8 cellular contexts compared by ENCODE assay signal in genomic region chr3:99499235-99499798, GRCh38.
DNase-seq lines count a peak whose midpoint lies in the region; ATAC-seq, FAIRE-seq and TF ChIP-seq lines count a peak whose summit lies in the region.
"Had no signal": no experiment of that assay in that cellular context is flagged by ENCODE, and none has a peak within 500 bp of the region (broad histone marks: within the 10 kb centered on the region; RNA-seq: fewer than 3 reads in every experiment).

No MANE protein-coding gene starts in this region.

- peak; percentile 16 for DNase-seq in GM10266 (ENCODE audit: extremely low spot score)
- no peak for DNase-seq in H54 (ENCODE audit: insufficient read length, low spot score)
- peak; percentile 48 for DNase-seq in NB4 (ENCODE audit: low read depth)
- peak; percentile 31 for DNase-seq in dedifferentiated amniotic fluid mesenchymal stem cell (ENCODE audit: extremely low spot score)
- DNase-seq in mesendoderm: peak; percentile 44
- no peak for DNase-seq in islet precursor cell

- no peaks in the 10 kb centered on the region for H3K79me2 ChIP-seq in mesendoderm (ENCODE audit: control insufficient read depth, insufficient read depth, low read length)

- no peaks in the 10 kb centered on the region for H3K4me1 ChIP-seq in mesendoderm (ENCODE audit: control insufficient read depth, low read depth, low read length)

- no peaks in the 10 kb centered on the region for H3K27me3 ChIP-seq in mesendoderm (ENCODE audit: insufficient read depth, low read length, poor library complexity)

- H3K79me1 ChIP-seq in mesendoderm (ENCODE audit: low read length): no peaks in the 10 kb centered on the region

- no peak overlapping the region for H2BK120ac ChIP-seq in mesendoderm (ENCODE audit: low read depth, low read length)

- peak; percentile 68 for TF ChIP-seq CTCF in GM10266 (IDR thresholded peaks at IDR 0.05; ENCODE audit: control insufficient read depth, insufficient read depth, low read depth, missing control alignments)
- TF ChIP-seq CTCF in NB4 (IDR thresholded peaks at IDR 0.05; ENCODE audit: low read depth, low read length): peak; percentile 74

- no peak for ATAC-seq in GM18520 (IDR thresholded peaks at IDR 0.05; ENCODE audit: unreplicated experiment)
- ATAC-seq: activated T-cell treated with anti-CD3 and anti-CD28 coated beads, Interleukin-2, amount 50 U/mL, for 72 hours had no signal

- H2BK5ac ChIP-seq in mesendoderm (ENCODE audit: low read length): no peak overlapping the region

- peak; percentile 41 for FAIRE-seq in H54 (lab: Jason Lieb, UNC)

- H4K8ac ChIP-seq in mesendoderm (ENCODE audit: low read depth, low read length): no peak overlapping the region

- H4K5ac ChIP-seq in mesendoderm (ENCODE audit: low read length): no peak overlapping the region

- H3K4me3 ChIP-seq in NB4 (ENCODE audit: low read depth, low read length) (no peak overlapping the region), mesendoderm (ENCODE audit: low read length) (no peak overlapping the region)

- no peak overlapping the region for H3K4ac ChIP-seq in mesendoderm (ENCODE audit: low read depth, low read length)

- no peak overlapping the region for H3K56ac ChIP-seq in mesendoderm (ENCODE audit: low read length)

- H2AK5ac ChIP-seq in mesendoderm (ENCODE audit: low read length): no peak overlapping the region

- H3K4me2 ChIP-seq in mesendoderm (ENCODE audit: low read length): no peak overlapping the region

- no CpG with 5 or more reads among the region's 2 CpGs for WGBS in mesendoderm (ENCODE audit: extremely low coverage, insufficient coverage, low lambda C conversion rate)

- no peak overlapping the region for H3K23ac ChIP-seq in mesendoderm (ENCODE audit: low read length)

- H3K9ac ChIP-seq in mesendoderm (ENCODE audit: low read length): no peak overlapping the region

- no peak overlapping the region for H2BK15ac ChIP-seq in mesendoderm (replicated peaks; ENCODE audit: low read depth)

- H3K18ac ChIP-seq in mesendoderm (ENCODE audit: low read length): no peak overlapping the region

- H3K36me3 ChIP-seq in mesendoderm (ENCODE audit: control insufficient read depth, insufficient read depth, low read length): no peaks in the 10 kb centered on the region

- H3K27ac ChIP-seq in mesendoderm (ENCODE audit: low read depth, low read length): no peak overlapping the region

- TF ChIP-seq POLR2A in H54 (IDR thresholded peaks at IDR 0.05; ENCODE audit: low read depth, low read length): no peak
- no peak for TF ChIP-seq POLR2A in NB4 (IDR thresholded peaks at IDR 0.05; ENCODE audit: extremely low read depth, insufficient read length)

Comparison
In these comparisons a context has a peak if more than half of its experiments do, and no peak if none do; other contexts are left out.
1. DNase-seq: peak in GM10266 (single experiment), NB4 (single experiment), dedifferentiated amniotic fluid mesenchymal stem cell (single experiment) and mesendoderm (single experiment); none in H54 (single experiment) and islet precursor cell (single experiment).